9 cellular contexts compared by ENCODE assay signal in the genomic region with DNA sequence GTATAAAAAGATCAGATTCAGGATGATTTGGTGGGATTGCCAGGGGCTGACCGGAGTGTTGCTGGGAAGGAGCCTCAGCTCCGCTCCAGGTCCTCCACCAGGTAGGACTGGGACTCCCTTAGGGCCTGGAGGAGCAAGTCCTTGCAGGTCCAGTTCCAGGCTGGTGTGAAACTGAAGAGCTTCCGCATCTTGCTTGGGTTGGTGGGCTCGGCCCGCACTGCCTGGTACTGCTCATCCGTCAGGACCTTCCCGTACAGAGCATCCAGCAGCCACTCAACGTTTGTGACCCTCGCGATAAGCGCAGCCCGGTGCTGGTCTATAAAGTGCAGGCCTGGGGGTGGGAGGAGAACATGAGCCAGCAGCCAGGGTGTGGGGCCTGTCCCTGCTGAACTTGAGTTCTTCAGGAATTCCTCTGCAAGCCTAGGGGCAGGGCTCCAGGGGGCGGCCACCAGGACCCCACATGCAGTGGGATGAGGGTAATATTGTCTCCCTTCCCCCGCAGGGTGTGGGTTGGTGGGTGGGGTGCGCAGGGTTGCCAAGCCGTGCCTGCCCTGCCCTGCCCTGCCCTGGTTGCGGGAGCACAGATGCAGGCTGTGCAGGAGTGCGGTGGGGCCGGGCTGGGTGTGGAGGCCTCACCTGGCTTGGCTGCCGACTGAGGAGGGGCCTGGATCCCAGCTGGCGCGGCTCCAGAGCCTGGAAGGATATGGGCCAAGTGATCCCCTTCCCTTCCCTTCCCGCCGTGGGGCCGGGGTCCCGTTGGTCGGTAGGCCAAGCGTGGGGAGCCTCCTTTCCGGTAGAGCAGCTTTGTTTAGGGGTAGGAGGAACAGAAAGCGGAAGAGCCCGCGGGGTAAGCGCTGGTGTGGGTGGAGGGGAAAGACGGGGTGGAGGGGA. TPM values are rescaled to one million over a fixed set of nuclear protein-coding genes. Genes with fewer than 3 reads are reported as not detected.
A peak's percentile ranks its signal among the peaks of the same experiment; 100 is the strongest.
DNase-seq lines count a peak whose midpoint lies in the region; ATAC-seq and TF ChIP-seq lines count a peak whose summit lies in the region.
"Had no signal": no experiment of that assay in that cellular context is flagged by ENCODE, and none has a peak within 500 bp of the region (broad histone marks: within the 10 kb centered on the region; RNA-seq: fewer than 3 reads in every experiment).

No MANE protein-coding gene starts in this region.

- WGBS in ovary, 3 donors: 12 to 20% (median 13%) methylated on average over 27 to 34 of the region's 34 CpGs

- peak; percentile 30 for ATAC-seq in GM21360 (IDR thresholded peaks at IDR 0.05; ENCODE audit: unreplicated experiment)
- ATAC-seq in activated T-cell treated with anti-CD3 and anti-CD28 coated beads, Interleukin-2, amount 50 U/mL, for 72 hours (replicated peaks in 1 of 2): peak; percentile 33 to 52
- no peak for ATAC-seq in GM18870 (IDR thresholded peaks at IDR 0.05; ENCODE audit: unreplicated experiment)

- H3K79me2 ChIP-seq in Loucy (ENCODE audit: insufficient read depth, low read length): no peaks in the 10 kb centered on the region

- peak overlapping the region; percentile 10 for H3K4me2 ChIP-seq in Loucy (ENCODE audit: low read depth, low read length, poor library complexity, severe bottlenecking)

- no peaks in the 10 kb centered on the region for H3K27me3 ChIP-seq in CD8-positive, alpha-beta memory T cell (ENCODE audit: insufficient read depth, low read length, poor library complexity, severe bottlenecking)
- H3K27me3 ChIP-seq in Loucy (ENCODE audit: insufficient read depth, low read length, poor library complexity, severe bottlenecking) (no peaks in the 10 kb centered on the region), ovary (no peaks in the 10 kb centered on the region)

- H3K4me1 Mint-ChIP-seq in CD8-positive, alpha-beta memory T cell: peaks cover 42 to 61% (median 47%) of the 10 kb centered on the region in 3 donors
- peaks cover 65% of the 10 kb centered on the region for H3K4me1 Mint-ChIP-seq in activated T-cell treated with anti-CD3 and anti-CD28 coated beads, Interleukin-2, amount 50 U/mL, for 72 hours (ENCODE audit: low read depth)

- peak; percentile 20 to 63 (median 51) for DNase-seq in CD8-positive, alpha-beta memory T cell
- DNase-seq in activated T-cell treated with anti-CD3 and anti-CD28 coated beads, Interleukin-2, amount 50 U/mL, for 72 hours: peak; percentile 44 to 53
- DNase-seq in head of caudate nucleus (peak in 27 of 42 donors; percentile 10 to 51 (median 35)), ovary (peak in 4 of 5 donors; percentile 26 to 64 (median 49)), HEK293T (ENCODE audit: extremely low spot score) (no peak)

- H3K9me3 Mint-ChIP-seq in CD8-positive, alpha-beta memory T cell: no peaks in the 10 kb centered on the region
- peaks cover 0 to 2% of the 10 kb centered on the region in 2 donors for H3K9me3 Mint-ChIP-seq in activated T-cell treated with anti-CD3 and anti-CD28 coated beads, Interleukin-2, amount 50 U/mL, for 72 hours

- H3K9me2 ChIP-seq in Loucy (replicated peaks; ENCODE audit: low read depth, low read length): no peaks in the 10 kb centered on the region

- no peak for TF ChIP-seq EP300 in ovary (IDR thresholded peaks at IDR 0.05)

- no peak overlapping the region for H3K9ac ChIP-seq in Loucy (ENCODE audit: low read depth, low read length, poor library complexity, severe bottlenecking)

- H3F3A ChIP-seq in Loucy (ENCODE audit: low read depth): no peaks in the 10 kb centered on the region; the same call in 1 of the 2 replicates

- peak overlapping the region; percentile 61 for H3K27ac ChIP-seq in CD8-positive, alpha-beta memory T cell (ENCODE audit: low read depth, low read length)
- H3K27ac ChIP-seq in ovary: peak overlapping the region in 1 of 2 donors; percentile 22

- H3K36me3 Mint-ChIP-seq in CD8-positive, alpha-beta memory T cell: peaks cover 0 to 33% (median 2%) of the 10 kb centered on the region in 3 donors
- peaks cover 6 to 12% of the 10 kb centered on the region in 2 donors for H3K36me3 Mint-ChIP-seq in activated T-cell treated with anti-CD3 and anti-CD28 coated beads, Interleukin-2, amount 50 U/mL, for 72 hours (ENCODE audit: insufficient read depth in 2 of 2)

- no peak for TF ChIP-seq POLR2A in ovary (IDR thresholded peaks at IDR 0.05)

- intact Hi-C loops in head of caudate nucleus (cut with DNase I): no loop called here
- intact Hi-C loops in ovary (cut with DNase I): loop anchor here in 1 of 4 donors (10.0 kb wide), 1 partner anchor 223 kb away; a partner anchor contains a TSS

- H4K20me1 ChIP-seq in Loucy (ENCODE audit: insufficient read depth, low read length, poor library complexity, severe bottlenecking): peaks cover 23% of the 10 kb centered on the region

- POLR2A ChIA-PET in CD8-positive, alpha-beta memory T cell (lab: Charles Lee): interaction anchor here (0.7 to 3.5 kb wide), 12 partner anchors 9 to 129 kb away, joined by 3 to 40 read pairs (median 6); a partner anchor contains a TSS
- POLR2A ChIA-PET in HEK293T (lab: Yijun Ruan, JAX): interaction anchor here (1.0 to 1.3 kb wide), 2 partner anchors 21 to 22 kb away, joined by 3 read pairs; a partner anchor contains a TSS

- H3K27ac Mint-ChIP-seq in CD8-positive, alpha-beta memory T cell: peak overlapping the region; percentile 35 to 96 (median 84)
- peak overlapping the region; percentile 89 for H3K27ac Mint-ChIP-seq in activated T-cell treated with anti-CD3 and anti-CD28 coated beads, Interleukin-2, amount 50 U/mL, for 72 hours

- H3K4me3 Mint-ChIP-seq in CD8-positive, alpha-beta memory T cell: peak overlapping the region; percentile 80 to 96 (median 89)
- H3K4me3 Mint-ChIP-seq in activated T-cell treated with anti-CD3 and anti-CD28 coated beads, Interleukin-2, amount 50 U/mL, for 72 hours: peak overlapping the region; percentile 88

- no peaks in the 10 kb centered on the region for H3K27me3 Mint-ChIP-seq in CD8-positive, alpha-beta memory T cell
- H3K27me3 Mint-ChIP-seq in activated T-cell treated with anti-CD3 and anti-CD28 coated beads, Interleukin-2, amount 50 U/mL, for 72 hours (ENCODE audit: low read depth): no peaks in the 10 kb centered on the region

- H2AFZ ChIP-seq in Loucy (ENCODE audit: low read length): no peak overlapping the region

- TF ChIP-seq CTCF in Loucy (conservative IDR thresholded peaks at IDR 0.05; ENCODE audit: low read length) (no peak), ovary (IDR thresholded peaks at IDR 0.05) (no peak)

- no peaks in the 10 kb centered on the region for H3K9me3 ChIP-seq in CD8-positive, alpha-beta memory T cell (ENCODE audit: low read length)
- H3K9me3 ChIP-seq in Loucy (ENCODE audit: insufficient read depth, low read depth, low read length): no peaks in the 10 kb centered on the region
- no peaks in the 10 kb centered on the region for H3K9me3 ChIP-seq in ovary

- CTCF ChIA-PET in CD8-positive, alpha-beta memory T cell (lab: Charles Lee): interaction anchor here (0.8 to 3.6 kb wide), 8 partner anchors 14 to 241 kb away, joined by 3 to 11 read pairs (median 3); a partner anchor contains a TSS
- CTCF ChIA-PET in HEK293T (lab: Yijun Ruan, JAX): interaction anchor here (0.6 kb wide), 1 partner anchor 8 kb away, joined by 3 read pairs; no protein-coding TSS in a partner anchor

- no peaks in the 10 kb centered on the region for H3K36me3 ChIP-seq in CD8-positive, alpha-beta memory T cell (ENCODE audit: insufficient read depth, low read length)
- H3K36me3 ChIP-seq in Loucy (ENCODE audit: insufficient read depth, low read length): peaks cover 14% of the 10 kb centered on the region; the same call in 1 of the 2 replicates
- no peaks in the 10 kb centered on the region for H3K36me3 ChIP-seq in ovary

- H3K4me3 ChIP-seq in CD8-positive, alpha-beta memory T cell (ENCODE audit: low read length): peak overlapping the region; percentile 83
- H3K4me3 ChIP-seq in Loucy (ENCODE audit: low read length, poor library complexity, severe bottlenecking): peak overlapping the region; percentile 51
- H3K4me3 ChIP-seq in ovary: peak overlapping the region; percentile 77

- peaks cover 40% of the 10 kb centered on the region for H3K4me1 ChIP-seq in CD8-positive, alpha-beta memory T cell (ENCODE audit: insufficient read depth, low read length)
- H3K4me1 ChIP-seq in Loucy (ENCODE audit: insufficient read depth, low read length, poor library complexity, severe bottlenecking) (no peaks in the 10 kb centered on the region), ovary (ENCODE audit: insufficient read depth) (peaks cover 7% of the 10 kb centered on the region)

TF ChIP-seq in HEK293T, 16 proteins besides CTCF, POLR2A, EP300 and RAD21 (continues in another document):
- no peak for TF ChIP-seq BHLHE40 (IDR thresholded peaks at IDR 0.05; ENCODE audit: borderline replicate concordance)

RNA-seq across cellular contexts. Expression of a gene that starts 0.8 kb away (rescaled TPM):
- total RNA-seq in CD8-positive, alpha-beta memory T cell: 1 to 10 TPM; 4.5 to 5.9 TPM
- polyA plus RNA-seq in CD8-positive, alpha-beta memory T cell: 77.8 TPM
- total RNA-seq in activated T-cell treated with anti-CD3 and anti-CD28 coated beads, Interleukin-2, amount 50 U/mL, for 72 hours: 10 to 100 TPM in 1 of 2 donors, 1 to 10 TPM in 1; 7.4 to 13.6 TPM
- total RNA-seq in ovary: 10 to 100 TPM in 6 of 7 donors, 1 to 10 TPM in 1; 9.4 to 35.8 (median 20.2) TPM
- polyA plus RNA-seq in ovary: 10 to 100 TPM in 1 of 2 donors, 1 to 10 TPM in 1; 1.8 to 28.1 TPM
- total RNA-seq: NCI-H460 had no signal

RNA-seq across cellular contexts. Expression of a gene that starts 12.2 kb away (rescaled TPM):
- total RNA-seq in CD8-positive, alpha-beta memory T cell: not detected
- polyA plus RNA-seq in CD8-positive, alpha-beta memory T cell: not detected
- total RNA-seq in activated T-cell treated with anti-CD3 and anti-CD28 coated beads, Interleukin-2, amount 50 U/mL, for 72 hours: under 1 TPM in 1 of 2 donors, not detected in 1; 0.05 TPM
- under 1 TPM in 3 of 7 donors, not detected in 4; 0.05 to 0.11 (median 0.07) TPM for total RNA-seq in ovary
- polyA plus RNA-seq in ovary: under 1 TPM in 1 of 2 donors, not detected in 1; 0.01 TPM

RNA-seq across cellular contexts. Expression of a gene that starts 15.2 kb away (rescaled TPM):
- not detected for total RNA-seq in CD8-positive, alpha-beta memory T cell
- polyA plus RNA-seq in CD8-positive, alpha-beta memory T cell: not detected
- not detected for total RNA-seq in activated T-cell treated with anti-CD3 and anti-CD28 coated beads, Interleukin-2, amount 50 U/mL, for 72 hours
- total RNA-seq in ovary: not detected
- not detected for polyA plus RNA-seq in ovary
- total RNA-seq: NCI-H460 had no signal

RNA-seq across cellular contexts. Expression of a gene that starts 21.8 kb away (rescaled TPM):
- total RNA-seq in CD8-positive, alpha-beta memory T cell: 100 to 1,000 TPM; 621 to 671 TPM
- polyA plus RNA-seq in CD8-positive, alpha-beta memory T cell: 163 TPM
- 100 to 1,000 TPM; 411 to 528 TPM for total RNA-seq in activated T-cell treated with anti-CD3 and anti-CD28 coated beads, Interleukin-2, amount 50 U/mL, for 72 hours
- total RNA-seq in ovary: 100 to 1,000 TPM in 5 of 7 donors, 10 to 100 TPM in 2; 62.2 to 436 (median 355) TPM
- 100 to 1,000 TPM; 309 to 469 TPM for polyA plus RNA-seq in ovary

RNA-seq across cellular contexts. Expression of a gene that starts 51.9 kb away (rescaled TPM):
- total RNA-seq in CD8-positive, alpha-beta memory T cell: under 1 TPM; 0.44 to 0.61 TPM
- 3.1 TPM for polyA plus RNA-seq in CD8-positive, alpha-beta memory T cell
- total RNA-seq in activated T-cell treated with anti-CD3 and anti-CD28 coated beads, Interleukin-2, amount 50 U/mL, for 72 hours: under 1 TPM; 0.19 TPM
- 1 to 10 TPM in 4 of 7 donors, under 1 TPM in 2, not detected in 1; 0.28 to 2.1 (median 1.3) TPM for total RNA-seq in ovary
- under 1 TPM in 1 of 2 donors, not detected in 1; 0.96 TPM for polyA plus RNA-seq in ovary
- total RNA-seq: NCI-H460 had no signal
